In the genomic region with DNA sequence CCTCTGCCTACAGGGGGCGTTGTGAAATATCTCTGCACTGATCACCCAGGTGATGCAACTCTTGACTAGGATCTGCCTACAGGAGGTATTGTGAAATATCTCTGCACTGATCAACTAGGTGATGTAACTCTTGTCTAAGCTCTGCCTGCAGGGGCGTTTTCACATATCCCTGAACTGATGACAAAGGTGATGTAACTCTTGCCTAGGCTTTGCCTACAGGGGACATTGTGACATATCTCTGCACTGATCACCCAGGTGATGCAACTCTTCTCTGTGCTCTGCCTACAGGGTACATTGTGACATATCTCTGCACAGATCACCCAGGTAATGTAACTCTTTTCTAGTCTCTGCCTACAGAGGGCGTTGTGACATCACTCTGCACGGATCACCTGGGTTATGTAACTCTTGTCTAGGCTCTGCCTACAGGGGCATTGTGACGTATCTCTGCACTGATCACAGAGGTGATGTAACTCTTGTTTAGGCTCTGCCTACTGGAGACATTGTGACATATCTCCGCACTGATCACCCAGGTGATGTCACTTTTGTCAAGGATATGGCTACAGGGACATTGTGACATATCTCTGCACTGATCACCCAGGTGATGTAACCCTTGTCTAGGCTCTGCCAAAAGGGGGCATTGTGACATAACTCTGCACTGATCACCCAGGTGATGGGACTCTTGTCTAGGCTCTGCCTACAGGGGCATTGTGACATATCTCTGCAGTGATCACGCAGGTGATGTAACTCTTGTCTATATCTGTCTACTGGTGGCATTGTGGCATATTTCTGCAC, we compare ENCODE assay signal across 8 cellular contexts. TPM values are rescaled to one million over a fixed set of nuclear protein-coding genes. Genes with fewer than 3 reads are reported as not detected.
DNase-seq lines count a peak whose midpoint lies in the region; ATAC-seq and TF ChIP-seq lines count a peak whose summit lies in the region.
"Not testable (repeated sequence)": the region's sequence is repeated elsewhere in the genome, so short reads cannot be mapped to it uniquely, and the experiment has no call there.

No MANE protein-coding gene starts in this region.

- H3K9me2 ChIP-seq in Karpas-422 (replicated peaks; ENCODE audit: insufficient read depth, low read length), result not testable (repeated sequence)

- not testable (repeated sequence) for H4K20me1 ChIP-seq in Karpas-422 (ENCODE audit: insufficient read depth, low read depth, low read length)

- not testable (repeated sequence) for H2BK12ac ChIP-seq in mesenchymal stem cell (ENCODE audit: low read length in 2 of 2)

- not testable (repeated sequence) for H2AK5ac ChIP-seq in mesenchymal stem cell (ENCODE audit: low read length, severe bottlenecking)

- H3K4ac ChIP-seq in mesenchymal stem cell (ENCODE audit: low read depth in 1 of 2, low read length in 2 of 2), result not testable (repeated sequence)

- H3K4me2 ChIP-seq in Karpas-422 (ENCODE audit: low read depth, low read length, poor library complexity, severe bottlenecking); mesenchymal stem cell (ENCODE audit: low read length, poor library complexity, severe bottlenecking): not testable (repeated sequence)

- not testable (repeated sequence) for H2BK15ac ChIP-seq in mesenchymal stem cell (ENCODE audit: low read depth, poor library complexity, severe bottlenecking)

- CTCF ChIA-PET in Calu3 (lab: Charles Lee), result not testable (repeated sequence)

- not testable (repeated sequence) for H3K14ac ChIP-seq in mesenchymal stem cell (ENCODE audit: low read length in 2 of 2)

- 39% methylated on average over 7 of the region's 7 CpGs for WGBS in mesenchymal stem cell

- H4K8ac ChIP-seq in mesenchymal stem cell (ENCODE audit: low read length), result not testable (repeated sequence)

- H3K79me2 ChIP-seq in Karpas-422 (ENCODE audit: low read length), result not testable (repeated sequence)

- H3K4me1 Mint-ChIP-seq in Calu3 (ENCODE audit: low read depth, unreplicated experiment), result peaks cover 12% of the 10 kb centered on the region
- H3K4me1 Mint-ChIP-seq in activated naive CD8-positive, alpha-beta T cell treated with anti-CD3 and anti-CD28 coated beads, Interleukin-2, amount 50 U/mL, for 24 hours, result peaks cover 12% of the 10 kb centered on the region
- peaks cover 41% of the 10 kb centered on the region for H3K4me1 Mint-ChIP-seq in stimulated activated naive CD8-positive, alpha-beta T cell treated with anti-CD3 and anti-CD28 coated beads, Interleukin-15, amount 100 ng/mL, for 72 hours

- peak; percentile 24 for ATAC-seq in GM21825 (IDR thresholded peaks at IDR 0.05; ENCODE audit: unreplicated experiment)
- ATAC-seq in activated naive CD8-positive, alpha-beta T cell treated with anti-CD3 and anti-CD28 coated beads, Interleukin-2, amount 50 U/mL, for 24 hours, result peak; percentile 27
- ATAC-seq in stimulated activated naive CD8-positive, alpha-beta T cell treated with anti-CD3 and anti-CD28 coated beads, Interleukin-15, amount 100 ng/mL, for 72 hours, result not testable (repeated sequence)

- peaks cover 14% of the 10 kb centered on the region for H3K9me3 Mint-ChIP-seq in Calu3 (ENCODE audit: low read depth, unreplicated experiment)
- H3K9me3 Mint-ChIP-seq in activated naive CD8-positive, alpha-beta T cell treated with anti-CD3 and anti-CD28 coated beads, Interleukin-2, amount 50 U/mL, for 24 hours, result peaks cover 24% of the 10 kb centered on the region
- H3K9me3 Mint-ChIP-seq in stimulated activated naive CD8-positive, alpha-beta T cell treated with anti-CD3 and anti-CD28 coated beads, Interleukin-15, amount 100 ng/mL, for 72 hours, result peaks cover 31 to 44% of the 10 kb centered on the region in 2 donors

- H3K9ac ChIP-seq in Karpas-422 (ENCODE audit: low read length); mesenchymal stem cell (ENCODE audit: low read length): not testable (repeated sequence)

- not testable (repeated sequence) for H3K79me1 ChIP-seq in mesenchymal stem cell (replicated peaks; ENCODE audit: low read length, poor library complexity, severe bottlenecking)

- TF ChIP-seq CTCF in Calu3 (IDR thresholded peaks at IDR 0.05; ENCODE audit: unreplicated experiment), result not testable (repeated sequence)

- not testable (repeated sequence) for H3K36me3 ChIP-seq in Karpas-422 (ENCODE audit: insufficient read depth, low read length); mesenchymal stem cell (ENCODE audit: control insufficient read depth in 1 of 2, insufficient read depth in 2 of 2, low read depth in 1 of 2, low read length in 2 of 2)

- intact Hi-C loops in Calu3 (cut with micrococcal nuclease; ENCODE audit: unreplicated experiment), result not testable (repeated sequence)

- H4K91ac ChIP-seq in mesenchymal stem cell (ENCODE audit: low read length), result not testable (repeated sequence)

- peak overlapping the region; percentile 18 for H3K27ac Mint-ChIP-seq in Calu3 (ENCODE audit: unreplicated experiment)
- H3K27ac Mint-ChIP-seq in activated naive CD8-positive, alpha-beta T cell treated with anti-CD3 and anti-CD28 coated beads, Interleukin-2, amount 50 U/mL, for 24 hours, result peak overlapping the region; percentile 7
- peak overlapping the region; percentile 91 to 95 for H3K27ac Mint-ChIP-seq in stimulated activated naive CD8-positive, alpha-beta T cell treated with anti-CD3 and anti-CD28 coated beads, Interleukin-15, amount 100 ng/mL, for 72 hours

- not testable (repeated sequence) for BruUV-seq in Calu3 (replicated peaks; lab: Mats Ljungman, UMichigan)

- not testable (repeated sequence) for H3K23ac ChIP-seq in mesenchymal stem cell (ENCODE audit: low read length in 2 of 2)

- H3K27me3 ChIP-seq in Karpas-422 (ENCODE audit: low read length); mesenchymal stem cell (ENCODE audit: control insufficient read depth in 1 of 2, insufficient read depth in 1 of 2, low read length in 2 of 2): not testable (repeated sequence)

- peaks cover 25% of the 10 kb centered on the region for H3K36me3 Mint-ChIP-seq in Calu3 (ENCODE audit: insufficient read depth, unreplicated experiment)
- H3K36me3 Mint-ChIP-seq in activated naive CD8-positive, alpha-beta T cell treated with anti-CD3 and anti-CD28 coated beads, Interleukin-2, amount 50 U/mL, for 24 hours (ENCODE audit: low read depth), result not testable (repeated sequence)

- H3K18ac ChIP-seq in mesenchymal stem cell (ENCODE audit: low read depth in 1 of 2, low read length in 2 of 2), result not testable (repeated sequence)

- DNase-seq in Calu3, result not testable (repeated sequence)
- peak; percentile 58 for DNase-seq in Karpas-422
- DNase-seq in T-helper 2 cell, result peak in 3 of 5 experiments; percentile 32 to 52 (median 34)
- DNase-seq in activated naive CD8-positive, alpha-beta T cell treated with anti-CD3 and anti-CD28 coated beads, Interleukin-2, amount 50 U/mL, for 24 hours, result peak; percentile 33
- DNase-seq in fibroblast of gingiva (ENCODE audit: low read depth), result peak; percentile 24
- DNase-seq in mesenchymal stem cell, result peak; percentile 21
- peak; percentile 75 to 81 for DNase-seq in stimulated activated naive CD8-positive, alpha-beta T cell treated with anti-CD3 and anti-CD28 coated beads, Interleukin-15, amount 100 ng/mL, for 72 hours

- not testable (repeated sequence) for H2AFZ ChIP-seq in Karpas-422 (ENCODE audit: low read length); mesenchymal stem cell (ENCODE audit: low read depth, low read length)

- not testable (repeated sequence) for H3K4me3 Mint-ChIP-seq in Calu3 (ENCODE audit: low read depth, unreplicated experiment); activated naive CD8-positive, alpha-beta T cell treated with anti-CD3 and anti-CD28 coated beads, Interleukin-2, amount 50 U/mL, for 24 hours
- H3K4me3 Mint-ChIP-seq in stimulated activated naive CD8-positive, alpha-beta T cell treated with anti-CD3 and anti-CD28 coated beads, Interleukin-15, amount 100 ng/mL, for 72 hours, result peak overlapping the region; percentile 27 to 40

- not testable (repeated sequence) for H3K9me3 ChIP-seq in Karpas-422 (ENCODE audit: low read length); mesenchymal stem cell (ENCODE audit: control insufficient read depth, low read length)

- H3K4me3 ChIP-seq in Karpas-422 (ENCODE audit: low read length); mesenchymal stem cell (ENCODE audit: insufficient read depth in 1 of 2, low read depth in 1 of 2, low read length in 2 of 2): not testable (repeated sequence)

- H3K4me1 ChIP-seq in Karpas-422 (ENCODE audit: low read length); mesenchymal stem cell (ENCODE audit: control insufficient read depth, insufficient read depth, low read depth, low read length): not testable (repeated sequence)

- not testable (repeated sequence) for H3K27me3 Mint-ChIP-seq in Calu3 (ENCODE audit: unreplicated experiment); activated naive CD8-positive, alpha-beta T cell treated with anti-CD3 and anti-CD28 coated beads, Interleukin-2, amount 50 U/mL, for 24 hours; stimulated activated naive CD8-positive, alpha-beta T cell treated with anti-CD3 and anti-CD28 coated beads, Interleukin-15, amount 100 ng/mL, for 72 hours

- not testable (repeated sequence) for H3K27ac ChIP-seq in Karpas-422 (ENCODE audit: low read length); mesenchymal stem cell (ENCODE audit: low read length, poor library complexity, severe bottlenecking)

- not testable (repeated sequence) for H2BK5ac ChIP-seq in mesenchymal stem cell (ENCODE audit: low read depth, low read length, poor library complexity, severe bottlenecking)

- not testable (repeated sequence) for H2BK120ac ChIP-seq in mesenchymal stem cell (ENCODE audit: low read depth, low read length)

RNA-seq across cellular contexts. Expression of gene USP14, which starts 49.0 kb away (rescaled TPM):
- total RNA-seq in Calu3 (2022), result 73.2 and 74.4 TPM in 2 replicates
- 11.8 and 40.1 TPM in 2 replicates for total RNA-seq in Karpas-422 (2014; rRNA removed; shearing (Covaris generic); ENCODE audit: low replicate concordance)
- 45.9 TPM for polyA plus RNA-seq in mesenchymal stem cell (2013, experiment 1 of 2)
- 50.1 TPM for polyA plus RNA-seq in mesenchymal stem cell (2013, experiment 2 of 2)

RNA-seq across cellular contexts. Expression of gene TUBB8B, which starts 59.9 kb away (rescaled TPM):
- total RNA-seq in Calu3 (2022), result 0.32 and 0.35 TPM in 2 replicates
- not detected in 2 replicates for total RNA-seq in Karpas-422 (2014; rRNA removed; shearing (Covaris generic); ENCODE audit: low replicate concordance)
- polyA plus RNA-seq in mesenchymal stem cell (2013, experiment 1 of 2), result 0.12 TPM
- 0.15 TPM for polyA plus RNA-seq in mesenchymal stem cell (2013, experiment 2 of 2)

Comparison
In these comparisons a context has a peak if more than half of its experiments do, and no peak if none do; other contexts are left out.
1. H3K27ac Mint-ChIP-seq: peak in every context shown above with its lines; median percentile 93 in stimulated activated naive CD8-positive, alpha-beta T cell treated with anti-CD3 and anti-CD28 coated beads, Interleukin-15, amount 100 ng/mL, for 72 hours; 18 in Calu3; 7 in activated naive CD8-positive, alpha-beta T cell treated with anti-CD3 and anti-CD28 coated beads, Interleukin-2, amount 50 U/mL, for 24 hours.